Comparison of ENCODE assay signal across 9 cellular contexts in genomic region chrX:18410038-18410437, GRCh38. TPM values are rescaled to one million over a fixed set of nuclear protein-coding genes. Genes with fewer than 3 reads are reported as not detected.
DNase-seq lines count a peak whose midpoint lies in the region; ATAC-seq and TF ChIP-seq lines count a peak whose summit lies in the region.
"Had no signal": no experiment of that assay in that cellular context is flagged by ENCODE, and none has a peak within 500 bp of the region (broad histone marks: within the 10 kb centered on the region; RNA-seq: fewer than 3 reads in every experiment).

No MANE protein-coding gene starts in this region.

- intact Hi-C loops in posterior vena cava (cut with DNase I): loop anchor here in 1 of 2 donors (10.0 kb wide), 1 partner anchor 485 kb away; no protein-coding TSS in a partner anchor

- ATAC-seq in HG02938 (IDR thresholded peaks at IDR 0.05; ENCODE audit: unreplicated experiment) (no peak), GM21576 (IDR thresholded peaks at IDR 0.05; ENCODE audit: unreplicated experiment) (no peak)

- in situ Hi-C loops in astrocyte of the cerebellum (cut with HindIII; ENCODE audit: low sequenced_read_pairs): loop anchor here (25.0 kb wide), 1 partner anchor 927 kb away; the partner anchor contains the start of gene PDHA1

- TF ChIP-seq CTCF in BJ (IDR thresholded peaks at IDR 0.05; ENCODE audit: insufficient read depth, low read depth, low read length): peak; percentile 34
- peak; percentile 35 for TF ChIP-seq CTCF in astrocyte of the cerebellum (IDR thresholded peaks at IDR 0.05; ENCODE audit: low read depth, low read length, missing control alignments)

- H3K27me3 ChIP-seq in BJ (ENCODE audit: control insufficient read depth, insufficient read depth, low read length): no peaks in the 10 kb centered on the region

- no peak for DNase-seq in BJ (ENCODE audit: low read depth)
- DNase-seq in HCEC 1CT: peak; percentile 36
- peak; percentile 19 for DNase-seq in astrocyte of the cerebellum (ENCODE audit: low read depth)
- DNase-seq in left kidney (ENCODE audit: low read depth, low spot score): peak; percentile 51
- DNase-seq in posterior vena cava (ENCODE audit: low spot score): no peak
- no peak for DNase-seq in activated effector memory CD4-positive, alpha-beta T cell treated with Interleukin-2 at 50 U/mL for 16 hours
- DNase-seq: stimulated activated naive CD4-positive, alpha-beta T cell had no signal

- CTCF ChIA-PET in BJ (lab: Yijun Ruan, JAX): interaction anchor here (0.9 to 1.4 kb wide), 3 partner anchors 14 to 924 kb away, joined by 4 to 6 read pairs (median 4); no protein-coding TSS in a partner anchor

- H3K4me3 ChIP-seq in BJ (ENCODE audit: low read depth, low read length): no peak overlapping the region
- H3K4me3 ChIP-seq in astrocyte of the cerebellum (ENCODE audit: low read depth, low read length): no peak overlapping the region

- H3K36me3 ChIP-seq in BJ (ENCODE audit: control insufficient read depth, insufficient read depth, low read length): no peaks in the 10 kb centered on the region

- POLR2A ChIA-PET in BJ (lab: Charles Lee): interaction anchor here (0.6 kb wide), 1 partner anchor 370 kb away, joined by 4 read pairs; no protein-coding TSS in a partner anchor

RNA-seq across cellular contexts. Expression of gene CDKL5, which starts 15.4 kb away (rescaled TPM):
- polyA plus RNA-seq in BJ (2011; rRNA removed): 5.1 and 6.1 TPM in 2 replicates
- 5.9 and 7.8 TPM in 2 replicates for polyA minus RNA-seq in BJ (2011; rRNA and poly(A)+ RNA removed)
- total RNA-seq in posterior vena cava: 10 to 100 TPM in 1 of 2 donors, 1 to 10 TPM in 1; 9.9 to 17.2 TPM

RNA-seq across cellular contexts. Expression of gene SCML2, which starts 55.5 kb away (rescaled TPM):
- polyA plus RNA-seq in BJ (2011; rRNA removed): 0.81 and 0.85 TPM in 2 replicates
- 0.41 and 0.43 TPM in 2 replicates for polyA minus RNA-seq in BJ (2011; rRNA and poly(A)+ RNA removed)
- total RNA-seq in posterior vena cava: 1 to 10 TPM; 1.0 to 3.0 TPM

Comparison
In these comparisons a context has a peak if more than half of its experiments do, and no peak if none do; other contexts are left out.
1. DNase-seq: peak in HCEC 1CT (single experiment), astrocyte of the cerebellum (single experiment) and left kidney (single experiment); none in BJ (single experiment), posterior vena cava (single experiment) and activated effector memory CD4-positive, alpha-beta T cell treated with Interleukin-2 at 50 U/mL for 16 hours (single experiment).